Comparison of ENCODE assay signal across 8 cellular contexts in genomic region chr21:25572895-25573310, GRCh38. TPM values are rescaled to one million over a fixed set of nuclear protein-coding genes. Genes with fewer than 3 reads are reported as not detected.
DNase-seq lines count a peak whose midpoint lies in the region; ATAC-seq lines count a peak whose summit lies in the region.

No MANE protein-coding gene starts in this region.

- peak; percentile 47 for ATAC-seq in GM18517 (IDR thresholded peaks at IDR 0.05; ENCODE audit: unreplicated experiment)
- peak; percentile 41 for ATAC-seq in HG02588 (IDR thresholded peaks at IDR 0.05; ENCODE audit: unreplicated experiment)
- ATAC-seq in Right ventricle myocardium inferior: no peak

- intact Hi-C loops in Right ventricle myocardium inferior (cut with DNase I): no loop called here

- DNase-seq in NAMALWA (ENCODE audit: low spot score): peak; percentile 59
- peak; percentile 48 for DNase-seq in iris pigment epithelial cell (ENCODE audit: low read depth)
- DNase-seq in Right ventricle myocardium inferior (ENCODE audit: missing footprints): no peak
- DNase-seq in DMS79 treated with DMSO at 0.1 percent for 48 hours (lab: John Stamatoyannopoulos, UW): no peak
- no peak for DNase-seq in SW480 (ENCODE audit: low spot score)
- no peak for DNase-seq in NCI-H345 (lab: John Stamatoyannopoulos, UW)

RNA-seq across cellular contexts. Expression of gene MRPL39, which starts 34.4 kb away (rescaled TPM):
- total RNA-seq in Right ventricle myocardium inferior: 59.4 TPM

Comparison
In these comparisons a context has a peak if more than half of its experiments do, and no peak if none do; other contexts are left out.
1. DNase-seq: peak in NAMALWA (single experiment) and iris pigment epithelial cell (single experiment); none in Right ventricle myocardium inferior (single experiment), DMS79 treated with DMSO at 0.1 percent for 48 hours (single experiment), SW480 (single experiment) and NCI-H345 (single experiment).